In the genomic region with DNA sequence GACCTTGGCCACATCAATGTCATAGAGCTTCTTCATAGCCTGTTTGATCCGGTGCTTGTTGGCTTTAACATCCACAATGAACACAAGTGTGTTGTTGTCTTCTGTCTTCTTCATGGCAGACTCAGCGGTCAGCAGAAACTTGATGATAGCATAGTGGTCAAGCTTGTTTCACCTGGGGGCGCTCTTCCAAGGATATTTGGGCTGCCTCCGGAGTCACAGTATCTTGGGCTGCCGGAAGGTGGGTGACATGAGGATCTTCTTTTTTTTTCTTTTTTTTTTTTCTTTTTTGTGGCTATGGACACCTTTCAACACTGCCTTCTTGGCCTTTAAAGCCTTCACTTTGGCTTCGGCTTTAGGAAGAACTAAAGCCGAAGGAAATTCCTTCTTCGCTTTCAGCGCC, we compare ENCODE assay signal across 28 cellular contexts.
"Had no signal": no experiment of that assay in that cellular context is flagged by ENCODE, and none has a peak within 500 bp of the region (broad histone marks: within the 10 kb centered on the region; RNA-seq: fewer than 3 reads in every experiment).

No MANE protein-coding gene starts in this region.

- H3K36me3 Mint-ChIP-seq: activated CD4-positive, alpha-beta memory T cell treated with anti-CD3 and anti-CD28 coated beads for 36 hours; activated naive CD4-positive, alpha-beta T cell treated with anti-CD3 and anti-CD28 coated beads, Interleukin-2, amount 50 U/mL, for 24 hours had no signal

- H3K27ac Mint-ChIP-seq: activated CD4-positive, alpha-beta memory T cell treated with anti-CD3 and anti-CD28 coated beads for 36 hours; activated CD4-positive, alpha-beta T cell treated with anti-CD3 and anti-CD28 coated beads, Interleukin-2, amount 10 ng/mL, durations not matched to agents 24 days and 14 days; activated naive CD4-positive, alpha-beta T cell treated with anti-CD3 and anti-CD28 coated beads, Interleukin-2, amount 50 U/mL, for 24 hours; activated naive CD8-positive, alpha-beta T cell treated with anti-CD3 and anti-CD28 coated beads, Interleukin-2, amount 50 U/mL, for 24 hours; activated T-cell treated with anti-CD3 and anti-CD28 coated beads, Interleukin-2, amount 50 U/mL, for 24 hours; activated T-helper 17 cell treated with anti-CD3 and anti-CD28 coated beads, Interleukin-2, amount 50 U/mL, for 72 hours; dendritic cell treated with granulocyte-macrophage colony-stimulating factor and Interleukin-4, amounts not matched to agents 40 ng/mL and 50 ng/mL, for 4 days; natural killer cell treated with Interleukin-12 subunit alpha and Interleukin-12 subunit beta and Interleukin-15 and Interleukin-18, amount 100 ng/mL, for 72 hours had no signal

- H3K36me3 ChIP-seq: esophagus squamous epithelium, left ventricle myocardium inferior, suprapubic skin, tibial artery, upper lobe of right lung, WERI-Rb-1 had no signal

- ATAC-seq: activated naive CD8-positive, alpha-beta T cell treated with anti-CD3 and anti-CD28 coated beads, Interleukin-2, amount 50 U/mL, for 24 hours; activated T-helper 17 cell treated with anti-CD3 and anti-CD28 coated beads, Interleukin-2, amount 50 U/mL, for 72 hours; mucosa of descending colon; natural killer cell treated with Interleukin-12 subunit alpha and Interleukin-12 subunit beta and Interleukin-15 and Interleukin-18, amount 100 ng/mL, for 72 hours; right cardiac atrium; upper lobe of right lung had no signal

- H3K9me3 Mint-ChIP-seq: activated CD4-positive, alpha-beta memory T cell treated with anti-CD3 and anti-CD28 coated beads for 36 hours; activated CD4-positive, alpha-beta T cell treated with anti-CD3 and anti-CD28 coated beads, Interleukin-2, amount 10 ng/mL, durations not matched to agents 24 days and 14 days; activated T-cell treated with anti-CD3 and anti-CD28 coated beads, Interleukin-2, amount 50 U/mL, for 24 hours had no signal

- H3K27me3 ChIP-seq: esophagus squamous epithelium, suprapubic skin, tibial artery, upper lobe of right lung had no signal

- FAIRE-seq: islet of Langerhans had no signal

- H3K4me1 Mint-ChIP-seq: activated CD4-positive, alpha-beta T cell treated with anti-CD3 and anti-CD28 coated beads, Interleukin-2, amount 10 ng/mL, durations not matched to agents 24 days and 14 days; activated naive CD4-positive, alpha-beta T cell treated with anti-CD3 and anti-CD28 coated beads, Interleukin-2, amount 50 U/mL, for 24 hours; activated naive CD8-positive, alpha-beta T cell treated with anti-CD3 and anti-CD28 coated beads, Interleukin-2, amount 50 U/mL, for 24 hours; activated T-helper 17 cell treated with anti-CD3 and anti-CD28 coated beads, Interleukin-2, amount 50 U/mL, for 72 hours had no signal

- H3K9me3 ChIP-seq: esophagus squamous epithelium, left ventricle myocardium inferior, mucosa of descending colon, suprapubic skin, tibial artery, upper lobe of right lung had no signal

- H3K27me3 Mint-ChIP-seq: activated CD4-positive, alpha-beta memory T cell treated with anti-CD3 and anti-CD28 coated beads for 36 hours; activated CD4-positive, alpha-beta T cell treated with anti-CD3 and anti-CD28 coated beads, Interleukin-2, amount 10 ng/mL, durations not matched to agents 24 days and 14 days; activated naive CD4-positive, alpha-beta T cell treated with anti-CD3 and anti-CD28 coated beads, Interleukin-2, amount 50 U/mL, for 24 hours; activated naive CD8-positive, alpha-beta T cell treated with anti-CD3 and anti-CD28 coated beads, Interleukin-2, amount 50 U/mL, for 24 hours; activated T-cell treated with anti-CD3 and anti-CD28 coated beads, Interleukin-2, amount 50 U/mL, for 24 hours; activated T-helper 17 cell treated with anti-CD3 and anti-CD28 coated beads, Interleukin-2, amount 50 U/mL, for 72 hours; dendritic cell treated with granulocyte-macrophage colony-stimulating factor and Interleukin-4, amounts not matched to agents 40 ng/mL and 50 ng/mL, for 4 days; natural killer cell treated with Interleukin-12 subunit alpha and Interleukin-12 subunit beta and Interleukin-15 and Interleukin-18, amount 100 ng/mL, for 72 hours had no signal

- DNase-seq: activated CD4-positive, alpha-beta memory T cell treated with anti-CD3 and anti-CD28 coated beads for 36 hours; activated CD4-positive, alpha-beta T cell treated with anti-CD3 and anti-CD28 coated beads, Interleukin-2, amount 10 ng/mL, durations not matched to agents 24 days and 14 days; activated CD4-positive, CD25-positive, alpha-beta regulatory T cell treated with anti-CD3 and anti-CD28 coated beads, Interleukin-2, amount 50 U/mL, for 72 hours; activated CD8-positive, alpha-beta memory T cell treated with anti-CD3 and anti-CD28 coated beads, Interleukin-2, amount 50 U/mL, for 48 hours; activated gamma-delta T cell treated with Interleukin-2 at 50 U/mL for 16 hours; activated naive CD8-positive, alpha-beta T cell treated with anti-CD3 and anti-CD28 coated beads, Interleukin-2, amount 50 U/mL, for 24 hours; activated T-cell treated with anti-CD3 and anti-CD28 coated beads, Interleukin-2, amount 50 U/mL, for 24 hours; amygdala; central memory CD4-positive, alpha-beta T cell; esophagus squamous epithelium; left ventricle myocardium inferior; mucosa of descending colon; posterior cingulate gyrus; right cardiac atrium; stimulated activated CD4-positive, alpha-beta T cell treated with anti-CD3 and anti-CD28 coated beads, Interleukin-15, amount 100 ng/mL, for 24 hours; stimulated activated CD4-positive, alpha-beta T cell treated with anti-CD3 and anti-CD28 coated beads, Interleukin-2, amount 100 ng/mL, for 24 hours; stimulated activated naive CD4-positive, alpha-beta T cell; T1000; tibial artery; upper lobe of right lung; WERI-Rb-1 had no signal

- H3K4me1 ChIP-seq: esophagus squamous epithelium, left ventricle myocardium inferior, suprapubic skin, tibial artery, upper lobe of right lung had no signal

- H3K4me3 ChIP-seq: esophagus squamous epithelium, left ventricle myocardium inferior, lung, mucosa of descending colon, suprapubic skin, tibial artery, upper lobe of right lung had no signal

- H3K4me3 Mint-ChIP-seq: activated CD4-positive, alpha-beta memory T cell treated with anti-CD3 and anti-CD28 coated beads for 36 hours; activated CD4-positive, alpha-beta T cell treated with anti-CD3 and anti-CD28 coated beads, Interleukin-2, amount 10 ng/mL, durations not matched to agents 24 days and 14 days; activated naive CD4-positive, alpha-beta T cell treated with anti-CD3 and anti-CD28 coated beads, Interleukin-2, amount 50 U/mL, for 24 hours; activated naive CD8-positive, alpha-beta T cell treated with anti-CD3 and anti-CD28 coated beads, Interleukin-2, amount 50 U/mL, for 24 hours; activated T-cell treated with anti-CD3 and anti-CD28 coated beads, Interleukin-2, amount 50 U/mL, for 24 hours; activated T-helper 17 cell treated with anti-CD3 and anti-CD28 coated beads, Interleukin-2, amount 50 U/mL, for 72 hours; dendritic cell treated with granulocyte-macrophage colony-stimulating factor and Interleukin-4, amounts not matched to agents 40 ng/mL and 50 ng/mL, for 4 days; natural killer cell treated with Interleukin-12 subunit alpha and Interleukin-12 subunit beta and Interleukin-15 and Interleukin-18, amount 100 ng/mL, for 72 hours had no signal

- H3K27ac ChIP-seq: esophagus squamous epithelium, left ventricle myocardium inferior, suprapubic skin, tibial artery, upper lobe of right lung, WERI-Rb-1 had no signal
